In genomic region chr3:9862391-9863235, GRCh38 we compare ENCODE assay signal across 8 cellular contexts. TPM values are rescaled to one million over a fixed set of nuclear protein-coding genes. Genes with fewer than 3 reads are reported as not detected.
A peak's percentile ranks its signal among the peaks of the same experiment; 100 is the strongest.
DNase-seq lines count a peak whose midpoint lies in the region; ATAC-seq, FAIRE-seq and TF ChIP-seq lines count a peak whose summit lies in the region.

No MANE protein-coding gene starts in this region.

- TF ChIP-seq EP300 in A549 (IDR thresholded peaks at IDR 0.05): no peak

- peak; percentile 68 to 88 for ATAC-seq in A549
- peak; percentile 38 for ATAC-seq in HG02642 (IDR thresholded peaks at IDR 0.05; ENCODE audit: poor library complexity, unreplicated experiment)
- ATAC-seq in GM18520 (IDR thresholded peaks at IDR 0.05; ENCODE audit: unreplicated experiment): no peak

- no peaks in the 10 kb centered on the region for H3K9me3 ChIP-seq in A549
- no peaks in the 10 kb centered on the region for H3K9me3 ChIP-seq in ascending aorta
- no peaks in the 10 kb centered on the region for H3K9me3 ChIP-seq in spleen
- no peaks in the 10 kb centered on the region for H3K9me3 ChIP-seq in OCI-LY7 (ENCODE audit: low read length)
- H3K9me3 ChIP-seq in MG63: no peaks in the 10 kb centered on the region

- H3K36me3 ChIP-seq in ascending aorta: no peaks in the 10 kb centered on the region
- no peaks in the 10 kb centered on the region for H3K36me3 ChIP-seq in spleen
- no peaks in the 10 kb centered on the region for H3K36me3 ChIP-seq in OCI-LY7 (ENCODE audit: insufficient read depth, low read length)
- H3K36me3 ChIP-seq in MG63: no peaks in the 10 kb centered on the region

- H3K9me2 ChIP-seq in OCI-LY7 (ENCODE audit: insufficient read depth, low read length): no peaks in the 10 kb centered on the region

- TF ChIP-seq POLR2A in A549 (IDR thresholded peaks at IDR 0.05; ENCODE audit: low read length): no peak
- TF ChIP-seq POLR2A in spleen (IDR thresholded peaks at IDR 0.05): no peak

- peak overlapping the region; percentile 72 to 85; a peak in 5 of 6 replicates for H3K27ac ChIP-seq in A549
- no peak overlapping the region for H3K27ac ChIP-seq in ascending aorta
- H3K27ac ChIP-seq in spleen: peak overlapping the region in 6 of 8 donors; percentile 0 to 58 (median 24)
- no peak overlapping the region for H3K27ac ChIP-seq in OCI-LY7 (ENCODE audit: low read depth, low read length, poor library complexity, severe bottlenecking)

- no peaks in the 10 kb centered on the region for H3K79me2 ChIP-seq in OCI-LY7 (ENCODE audit: insufficient read depth, low read depth, low read length)

- no peaks in the 10 kb centered on the region for H3K27me3 ChIP-seq in ascending aorta
- peaks cover 0 to 16% (median 0%) of the 10 kb centered on the region in 7 donors for H3K27me3 ChIP-seq in spleen (replicated peaks in 1 of 7)
- H3K27me3 ChIP-seq in MG63: no peaks in the 10 kb centered on the region

- 63% methylated on average over 28 of the region's 52 CpGs for WGBS in A549 (ENCODE audit: missing lambda C conversion rate)
- 17 to 42% (median 21%) methylated on average over 17 to 52 of the region's 52 CpGs for WGBS in spleen, 5 donors

- no peak for FAIRE-seq in A549 (lab: Jason Lieb, UNC)

- peak overlapping the region; percentile 59 for H3K4me2 ChIP-seq in A549
- H3K4me2 ChIP-seq in OCI-LY7 (ENCODE audit: low read length): no peak overlapping the region

- H4K20me1 ChIP-seq in OCI-LY7 (ENCODE audit: insufficient read depth, low read length): no peaks in the 10 kb centered on the region

- POLR2A ChIA-PET in A549 (lab: Yijun Ruan, JAX): interaction anchor here (2.3 kb wide), 1 partner anchor 70 kb away, joined by 7 read pairs; the partner anchor contains the start of gene CRELD1
- POLR2A ChIA-PET in OCI-LY7 (lab: Charles Lee): no interaction called here

- DNase-seq in A549 (ENCODE audit: low read depth in 1 of 2, low spot score in 1 of 2): peak; percentile 36 to 53
- DNase-seq in ascending aorta (ENCODE audit: low spot score in 2 of 2): peak in 1 of 2 donors; percentile 69
- DNase-seq in iPS-NIHi11 (ENCODE audit: low spot score): peak; percentile 89
- DNase-seq in spleen: peak; percentile 84
- DNase-seq in OCI-LY7 (ENCODE audit: low spot score): no peak
- DNase-seq in MG63: no peak

- peak; percentile 18 to 31; a peak in 1 of 5 replicates for TF ChIP-seq RAD21 in A549 (conservative IDR thresholded peaks at IDR 0.05 in 1 of 2, IDR thresholded peaks at IDR 0.05 in 1 of 2)

- TF ChIP-seq CTCF in A549 (IDR thresholded peaks at IDR 0.05) (peak; percentile 28; the same call in 2 of the 3 replicates), ascending aorta (IDR thresholded peaks at IDR 0.05) (peak in 2 of 3 experiments; percentile 9 to 29), spleen (IDR thresholded peaks at IDR 0.05 in 8 of 11, conservative IDR thresholded peaks at IDR 0.05 in 3 of 11) (peak in 9 of 11 experiments; percentile 15 to 49 (median 43)), OCI-LY7 (conservative IDR thresholded peaks at IDR 0.05; ENCODE audit: low read length) (no peak)

- BruUV-seq in OCI-LY7 (replicated peaks; lab: Mats Ljungman, UMichigan): no TSS peak

- intact Hi-C loops in ascending aorta (cut with DNase I) (no loop called here), spleen (cut with DNase I; ENCODE audit: low total_unique reads) (no loop called here), OCI-LY7 (cut with micrococcal nuclease; ENCODE audit: unreplicated experiment) (no loop called here)

- H3K4me3 ChIP-seq in A549 (peak overlapping the region; percentile 26; the same call in 1 of the 3 replicates), ascending aorta (peak overlapping the region; percentile 44 to 63), spleen (peak overlapping the region; percentile 5 to 66 (median 37)), OCI-LY7 (ENCODE audit: low read depth, low read length, poor library complexity, severe bottlenecking) (no peak overlapping the region), MG63 (no peak overlapping the region)

- CTCF ChIA-PET in A549 (lab: Yijun Ruan, JAX) (interaction anchor here (1.1 to 3.6 kb wide), 2 partner anchors 72 to 84 kb away, joined by 3 to 18 read pairs; no protein-coding TSS in a partner anchor), OCI-LY7 (lab: Charles Lee; ENCODE audit: unreplicated experiment) (no interaction called here)

- H2AFZ ChIP-seq in OCI-LY7 (ENCODE audit: low read length): no peak overlapping the region

- H3K4me1 ChIP-seq in A549 (peaks cover 26% of the 10 kb centered on the region), ascending aorta (peaks cover 0 to 24% of the 10 kb centered on the region in 2 donors), spleen (peaks cover 0 to 29% (median 16%) of the 10 kb centered on the region in 6 donors), OCI-LY7 (ENCODE audit: insufficient read depth, low read length, poor library complexity, severe bottlenecking) (no peaks in the 10 kb centered on the region)

TF ChIP-seq in A549, 52 proteins besides CTCF, POLR2A, EP300 and RAD21:
- no peak for TF ChIP-seq EHF (CRISPR knock-in tag; IDR thresholded peaks at IDR 0.05)
- peak; percentile 50 for TF ChIP-seq SMC3 (IDR thresholded peaks at IDR 0.05)

RNA-seq across cellular contexts. Expression of gene CIDEC, which starts 17.4 kb away (rescaled TPM):
- polyA plus RNA-seq in A549 (2011; rRNA removed): 6.3 and 10.4 TPM in 2 replicates
- 3.5 and 3.9 TPM in 2 replicates for polyA plus RNA-seq in A549 (2012; cell fraction: cytosol; rRNA removed)
- polyA plus RNA-seq in A549 (2012; cell fraction: nucleus; rRNA removed): 2.5 and 3.5 TPM in 2 replicates
- 2.0 to 3.3 TPM (median 2.8 TPM) in 3 replicates for polyA plus RNA-seq in A549 (2017; fragmentation: RNase III; extraction: RNeasy Plus Mini Kit Qiagen cat#74134 plus additional on column Dnase treatment)
- 10.9 and 11.2 TPM in 2 replicates for polyA minus RNA-seq in A549 (2011; rRNA and poly(A)+ RNA removed)
- total RNA-seq in ascending aorta: 29.9 TPM
- not detected for total RNA-seq in spleen
- polyA plus RNA-seq in spleen: under 1 TPM in 2 of 3 donors, not detected in 1; 0.13 to 0.24 TPM
- total RNA-seq in OCI-LY7 (2014; rRNA removed; shearing (Covaris generic)): not detected in 2 replicates
- not detected in 2 replicates for total RNA-seq in OCI-LY7 (2022)
- not detected in 2 replicates for total RNA-seq in MG63 (2014; rRNA removed; shearing (Covaris generic); ENCODE audit: low replicate concordance)

RNA-seq across cellular contexts. Expression of gene RPUSD3, which starts 18.8 kb away (rescaled TPM):
- polyA plus RNA-seq in A549 (2011; rRNA removed): 38.9 and 47.1 TPM in 2 replicates
- 61.3 and 76.6 TPM in 2 replicates for polyA plus RNA-seq in A549 (2012; cell fraction: cytosol; rRNA removed)
- polyA plus RNA-seq in A549 (2012; cell fraction: nucleus; rRNA removed): 74.5 and 81.9 TPM in 2 replicates
- 42.2 to 45.0 TPM (median 44.5 TPM) in 3 replicates for polyA plus RNA-seq in A549 (2017; fragmentation: RNase III; extraction: RNeasy Plus Mini Kit Qiagen cat#74134 plus additional on column Dnase treatment)
- polyA minus RNA-seq in A549 (2011; rRNA and poly(A)+ RNA removed): 39.0 and 44.1 TPM in 2 replicates
- 30.7 TPM for total RNA-seq in ascending aorta
- total RNA-seq in spleen: 10 to 100 TPM; 26.9 to 41.7 (median 30.2) TPM
- polyA plus RNA-seq in spleen: 10 to 100 TPM; 21.3 to 34.5 (median 25.1) TPM
- 44.2 and 47.4 TPM in 2 replicates for total RNA-seq in OCI-LY7 (2014; rRNA removed; shearing (Covaris generic))
- total RNA-seq in OCI-LY7 (2022): 59.2 and 65.2 TPM in 2 replicates
- 34.8 and 42.9 TPM in 2 replicates for total RNA-seq in MG63 (2014; rRNA removed; shearing (Covaris generic); ENCODE audit: low replicate concordance)

RNA-seq across cellular contexts. Expression of gene JAGN1, which starts 27.8 kb away (rescaled TPM):
- polyA plus RNA-seq in A549 (2011; rRNA removed): 63.2 and 79.3 TPM in 2 replicates
- 54.9 and 75.5 TPM in 2 replicates for polyA plus RNA-seq in A549 (2012; cell fraction: cytosol; rRNA removed)
- polyA plus RNA-seq in A549 (2012; cell fraction: nucleus; rRNA removed): 28.0 and 40.6 TPM in 2 replicates
- polyA plus RNA-seq in A549 (2017; fragmentation: RNase III; extraction: RNeasy Plus Mini Kit Qiagen cat#74134 plus additional on column Dnase treatment): 48.6 to 53.7 TPM (median 49.6 TPM) in 3 replicates
- polyA minus RNA-seq in A549 (2011; rRNA and poly(A)+ RNA removed): 51.1 and 62.9 TPM in 2 replicates
- 55.2 TPM for total RNA-seq in ascending aorta
- 10 to 100 TPM; 17.1 to 41.3 (median 23.6) TPM for total RNA-seq in spleen
- polyA plus RNA-seq in spleen: 10 to 100 TPM; 22.0 to 33.4 (median 28.1) TPM
- 20.4 and 21.0 TPM in 2 replicates for total RNA-seq in OCI-LY7 (2014; rRNA removed; shearing (Covaris generic))
- total RNA-seq in OCI-LY7 (2022): 29.5 and 32.1 TPM in 2 replicates
- 21.4 and 23.1 TPM in 2 replicates for total RNA-seq in MG63 (2014; rRNA removed; shearing (Covaris generic); ENCODE audit: low replicate concordance)

RNA-seq across cellular contexts. Expression of gene IL17RE, which starts 40.0 kb away (rescaled TPM):
- polyA plus RNA-seq in A549 (2011; rRNA removed) (0.53 and 0.60 TPM in 2 replicates), A549 (2017; fragmentation: RNase III; extraction: RNeasy Plus Mini Kit Qiagen cat#74134 plus additional on column Dnase treatment) (0.44 to 0.67 TPM (median 0.47 TPM) in 3 replicates), spleen (1 to 10 TPM in 1 of 3 donors, under 1 TPM in 2; 0.57 to 1.7 (median 0.64) TPM)
- polyA plus RNA-seq in A549 (2012; cell fraction: cytosol; rRNA removed): 0.65 and 0.79 TPM in 2 replicates
- 3.4 and 3.7 TPM in 2 replicates for polyA plus RNA-seq in A549 (2012; cell fraction: nucleus; rRNA removed)
- 0.92 and 1.3 TPM in 2 replicates for polyA minus RNA-seq in A549 (2011; rRNA and poly(A)+ RNA removed)
- total RNA-seq in ascending aorta (21.7 TPM), spleen (1 to 10 TPM; 1.0 to 5.1 (median 1.9) TPM), OCI-LY7 (2022) (0.53 and 1.1 TPM in 2 replicates)
- total RNA-seq in OCI-LY7 (2014; rRNA removed; shearing (Covaris generic)): 0.06 TPM in 1 of 2 replicates, not detected in the other
- total RNA-seq in MG63 (2014; rRNA removed; shearing (Covaris generic); ENCODE audit: low replicate concordance): 0.30 TPM in 1 of 2 replicates, not detected in the other

RNA-seq across cellular contexts. Expression of gene TTLL3, which starts 52.6 kb away (rescaled TPM):
- 13.0 and 18.1 TPM in 2 replicates for polyA plus RNA-seq in A549 (2011; rRNA removed)
- 13.6 and 14.1 TPM in 2 replicates for polyA plus RNA-seq in A549 (2012; cell fraction: cytosol; rRNA removed)
- 115 and 128 TPM in 2 replicates for polyA plus RNA-seq in A549 (2012; cell fraction: nucleus; rRNA removed)
- 9.9 to 12.8 TPM (median 10.3 TPM) in 3 replicates for polyA plus RNA-seq in A549 (2017; fragmentation: RNase III; extraction: RNeasy Plus Mini Kit Qiagen cat#74134 plus additional on column Dnase treatment)
- polyA minus RNA-seq in A549 (2011; rRNA and poly(A)+ RNA removed): 23.9 and 25.2 TPM in 2 replicates
- 47.0 TPM for total RNA-seq in ascending aorta
- 100 to 1,000 TPM in 2 of 7 donors, 10 to 100 TPM in 5; 59.5 to 143 (median 78.9) TPM for total RNA-seq in spleen
- polyA plus RNA-seq in spleen: 10 to 100 TPM; 24.8 to 58.1 (median 47.3) TPM
- 65.4 and 65.7 TPM in 2 replicates for total RNA-seq in OCI-LY7 (2014; rRNA removed; shearing (Covaris generic))
- total RNA-seq in OCI-LY7 (2022): 127 and 136 TPM in 2 replicates
- 0.10 and 3.1 TPM in 2 replicates for total RNA-seq in MG63 (2014; rRNA removed; shearing (Covaris generic); ENCODE audit: low replicate concordance)

Comparison
In these comparisons a context has a peak if more than half of its experiments do, and no peak if none do; other contexts are left out.
1. DNase-seq: peak in A549 (2 of 2), iPS-NIHi11 (single experiment) and spleen (single experiment); none in OCI-LY7 (single experiment) and MG63 (single experiment).
2. H3K27ac ChIP-seq: peak in A549 (2 of 2) and spleen (6 of 8); none in ascending aorta (0 of 2) and OCI-LY7 (single experiment).
3. H3K4me3 ChIP-seq: peak in A549 (single experiment), ascending aorta (2 of 2) and spleen (8 of 8); none in OCI-LY7 (single experiment) and MG63 (single experiment).
4. RNA of gene CIDEC, which starts 17.4 kb away (total RNA-seq): 29.9 TPM in ascending aorta (single experiment); not detected in spleen, not detected in OCI-LY7 and not detected in MG63; every median in the first group is over 10 times any median in the second.